In genomic region chr3:188940213-188940914, GRCh38 we compare ENCODE assay signal across 16 cellular contexts.
DNase-seq lines count a peak whose midpoint lies in the region; ATAC-seq and TF ChIP-seq lines count a peak whose summit lies in the region.
"Had no signal": no experiment of that assay in that cellular context is flagged by ENCODE, and none has a peak within 500 bp of the region (broad histone marks: within the 10 kb centered on the region; RNA-seq: fewer than 3 reads in every experiment).

No MANE protein-coding gene starts in this region.

- no peaks in the 10 kb centered on the region for H3K9me3 Mint-ChIP-seq in activated T-helper 17 cell treated with anti-CD3 and anti-CD28 coated beads, Interleukin-2, amount 50 U/mL, for 72 hours
- H3K9me3 Mint-ChIP-seq: activated T-cell treated with anti-CD3 and anti-CD28 coated beads, Interleukin-2, amount 50 U/mL, for 24 hours had no signal

- peaks cover 7% of the 10 kb centered on the region for H3K27me3 Mint-ChIP-seq in activated T-helper 17 cell treated with anti-CD3 and anti-CD28 coated beads, Interleukin-2, amount 50 U/mL, for 72 hours
- H3K27me3 Mint-ChIP-seq: activated T-cell treated with anti-CD3 and anti-CD28 coated beads, Interleukin-2, amount 50 U/mL, for 24 hours had no signal

- H3K9me3 ChIP-seq in BLaER1 treated with 17β-estradiol and CSF1 and Interleukin-3, amounts not matched to agents 10 nM and 100 nM (replicated peaks in 1 of 11) = peaks cover 0 to 38% (median 0%) of the 10 kb centered on the region in 11 experiments; a peak in 9 of 22 replicates
- H3K9me3 ChIP-seq in stomach = no peaks in the 10 kb centered on the region

- peaks cover 13 to 100% (median 39%) of the 10 kb centered on the region in 10 experiments for H3K4me1 ChIP-seq in BLaER1 treated with 17β-estradiol and CSF1 and Interleukin-3, amounts not matched to agents 10 nM and 100 nM
- H3K4me1 ChIP-seq in stomach = peaks cover 0 to 16% (median 7%) of the 10 kb centered on the region in 4 donors

- H4K20me1 ChIP-seq in BLaER1 treated with 17β-estradiol and CSF1 and Interleukin-3, amounts not matched to agents 10 nM and 100 nM = no peaks in the 10 kb centered on the region

- no peak for TF ChIP-seq EP300 in stomach (IDR thresholded peaks at IDR 0.05)

- TF ChIP-seq CTCF in stomach (IDR thresholded peaks at IDR 0.05) (no peak), lower leg skin (IDR thresholded peaks at IDR 0.05) (no peak)

- peak; percentile 62 to 93 for ATAC-seq in left cardiac atrium
- no peak for ATAC-seq in activated T-helper 17 cell treated with anti-CD3 and anti-CD28 coated beads, Interleukin-2, amount 50 U/mL, for 72 hours (replicated peaks)

- H3K36me3 ChIP-seq in BLaER1 treated with 17β-estradiol and CSF1 and Interleukin-3, amounts not matched to agents 10 nM and 100 nM = peaks cover 0 to 7% (median 0%) of the 10 kb centered on the region in 11 experiments; a peak in 2 of 22 replicates
- no peaks in the 10 kb centered on the region for H3K36me3 ChIP-seq in stomach
- H3K36me3 ChIP-seq: MG63 had no signal

- H3K4me3 Mint-ChIP-seq in activated T-helper 17 cell treated with anti-CD3 and anti-CD28 coated beads, Interleukin-2, amount 50 U/mL, for 72 hours = no peak overlapping the region
- H3K4me3 Mint-ChIP-seq: activated CD4-positive, alpha-beta T cell treated with anti-CD3 and anti-CD28 coated beads, Interleukin-2, amount 10 ng/mL, durations not matched to agents 7 days and 5 days; activated T-cell treated with anti-CD3 and anti-CD28 coated beads, Interleukin-2, amount 50 U/mL, for 24 hours had no signal

- H3K27ac Mint-ChIP-seq in activated T-helper 17 cell treated with anti-CD3 and anti-CD28 coated beads, Interleukin-2, amount 50 U/mL, for 72 hours = no peak overlapping the region
- H3K27ac Mint-ChIP-seq: activated CD4-positive, alpha-beta T cell treated with anti-CD3 and anti-CD28 coated beads, Interleukin-2, amount 10 ng/mL, durations not matched to agents 7 days and 5 days; activated T-cell treated with anti-CD3 and anti-CD28 coated beads, Interleukin-2, amount 50 U/mL, for 24 hours had no signal

- 72 to 81% (median 78%) methylated on average over 4 of the region's 4 CpGs for WGBS in stomach, 5 donors
- 60 to 67% methylated on average over 4 of the region's 4 CpGs for WGBS in lower leg skin, 2 donors

- H3K36me3 Mint-ChIP-seq in activated T-helper 17 cell treated with anti-CD3 and anti-CD28 coated beads, Interleukin-2, amount 50 U/mL, for 72 hours (ENCODE audit: low read depth) = no peaks in the 10 kb centered on the region

- TF ChIP-seq POLR2A in stomach (IDR thresholded peaks at IDR 0.05) (no peak), lower leg skin (IDR thresholded peaks at IDR 0.05) (no peak)

- DNase-seq in SIG-M5 (lab: John Stamatoyannopoulos, UW) (peak; percentile 42), left cardiac atrium (no peak), stomach (no peak), foreskin melanocyte (no peak), lower leg skin (ENCODE audit: low spot score in 2 of 2) (no peak), OCI-M2 (lab: John Stamatoyannopoulos, UW; ENCODE audit: unreplicated experiment) (no peak)
- DNase-seq: activated CD4-positive, alpha-beta T cell treated with anti-CD3 and anti-CD28 coated beads, Interleukin-2, amount 10 ng/mL, durations not matched to agents 7 days and 5 days; activated T-cell treated with anti-CD3 and anti-CD28 coated beads, Interleukin-2, amount 50 U/mL, for 24 hours; DMS79; GM23248; hippocampal formation; MG63; NCI-H2081 treated with DMSO at 0.1 percent for 48 hours; NCI-H526 treated with DMSO at 0.1 percent for 48 hours had no signal

- no peaks in the 10 kb centered on the region for H3K4me1 Mint-ChIP-seq in activated T-helper 17 cell treated with anti-CD3 and anti-CD28 coated beads, Interleukin-2, amount 50 U/mL, for 72 hours

- H3K4me2 ChIP-seq in BLaER1 treated with 17β-estradiol and CSF1 and Interleukin-3, amounts not matched to agents 10 nM and 100 nM = peak overlapping the region; percentile 32 to 87 (median 73)

- H3K4me3 ChIP-seq in BLaER1 treated with 17β-estradiol and CSF1 and Interleukin-3, amounts not matched to agents 10 nM and 100 nM = peak overlapping the region in 1 of 10 experiments; percentile 17; a peak in 3 of 20 replicates
- H3K4me3 ChIP-seq in stomach (no peak overlapping the region), lower leg skin (ENCODE audit: low read depth, poor library complexity, severe bottlenecking) (no peak overlapping the region)
- H3K4me3 ChIP-seq: GM23248, MG63 had no signal

- H3K27me3 ChIP-seq in BLaER1 treated with 17β-estradiol and CSF1 and Interleukin-3, amounts not matched to agents 10 nM and 100 nM = no peaks in the 10 kb centered on the region
- H3K27me3 ChIP-seq in stomach = no peaks in the 10 kb centered on the region
- H3K27me3 ChIP-seq: MG63 had no signal

- H3K9ac ChIP-seq in BLaER1 treated with 17β-estradiol and CSF1 and Interleukin-3, amounts not matched to agents 10 nM and 100 nM = peak overlapping the region in 8 of 11 experiments; percentile 33 to 78 (median 69); a peak in 13 of 22 replicates
- H3K9ac ChIP-seq: GM23248 had no signal

- intact Hi-C loops in left cardiac atrium (cut with DNase I) = loop anchor here in 1 of 2 donors (10.0 kb wide), 1 partner anchor 156 kb away; no protein-coding TSS in a partner anchor
- intact Hi-C loops in stomach (cut with DNase I; ENCODE audit: low total_unique reads) = loop anchor here (10.0 kb wide), 1 partner anchor 1206 kb away; no protein-coding TSS in a partner anchor
- intact Hi-C loops in lower leg skin (cut with DNase I; ENCODE audit: low total_unique reads) = no loop called here

- H3K27ac ChIP-seq in BLaER1 treated with 17β-estradiol and CSF1 and Interleukin-3, amounts not matched to agents 10 nM and 100 nM = peak overlapping the region; percentile 43 to 97 (median 77)
- peak overlapping the region in 4 of 5 donors; percentile 33 to 56 (median 46) for H3K27ac ChIP-seq in stomach
- H3K27ac ChIP-seq: GM23248 had no signal
